In the genomic region with DNA sequence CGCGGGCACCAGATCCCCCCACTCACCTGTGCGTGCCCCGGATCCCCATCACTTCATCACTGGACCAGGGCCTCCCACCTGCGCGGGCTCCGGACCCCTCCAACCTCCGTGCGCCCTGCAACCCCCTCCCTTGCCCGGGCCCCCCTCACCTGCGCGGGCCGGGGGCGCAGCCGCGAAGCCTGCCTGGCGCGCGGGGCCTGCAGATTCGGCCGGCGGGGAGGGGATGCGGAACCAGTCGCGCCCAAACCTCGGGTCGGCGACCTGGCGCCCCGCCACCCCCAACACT, we compare ENCODE assay signal across 8 cellular contexts. TPM values are rescaled to one million over a fixed set of nuclear protein-coding genes. Genes with fewer than 3 reads are reported as not detected.
DNase-seq lines count a peak whose midpoint lies in the region; ATAC-seq lines count a peak whose summit lies in the region.

No MANE protein-coding gene starts in this region.

- peak overlapping the region; percentile 80 for H3K4me3 ChIP-seq in thymus (ENCODE audit: low read length)

- intact Hi-C loops in activated CD4-positive, alpha-beta T cell treated with anti-CD3 and anti-CD28 coated beads, Interleukin-2, amount 10 ng/mL, durations not matched to agents 24 days and 14 days (cut with micrococcal nuclease) = no loop called here
- intact Hi-C loops in left colon (cut with DNase I, micrococcal nuclease) = no loop called here

- H3K27me3 Mint-ChIP-seq in activated CD4-positive, alpha-beta T cell treated with anti-CD3 and anti-CD28 coated beads, Interleukin-2, amount 10 ng/mL, durations not matched to agents 24 days and 14 days = peaks cover 2% of the 10 kb centered on the region
- no peaks in the 10 kb centered on the region for H3K27me3 Mint-ChIP-seq in activated naive CD8-positive, alpha-beta T cell treated with anti-CD3 and anti-CD28 coated beads, Interleukin-2, amount 50 U/mL, for 24 hours

- H3K4me3 Mint-ChIP-seq in activated CD4-positive, alpha-beta T cell treated with anti-CD3 and anti-CD28 coated beads, Interleukin-2, amount 10 ng/mL, durations not matched to agents 24 days and 14 days = peak overlapping the region; percentile 85
- H3K4me3 Mint-ChIP-seq in activated naive CD8-positive, alpha-beta T cell treated with anti-CD3 and anti-CD28 coated beads, Interleukin-2, amount 50 U/mL, for 24 hours = peak overlapping the region; percentile 58

- H3K27me3 ChIP-seq in thymus (ENCODE audit: control insufficient read depth, insufficient read depth) = peaks cover 3% of the 10 kb centered on the region

- H3K27ac Mint-ChIP-seq in activated CD4-positive, alpha-beta T cell treated with anti-CD3 and anti-CD28 coated beads, Interleukin-2, amount 10 ng/mL, durations not matched to agents 24 days and 14 days = no peak overlapping the region
- H3K27ac Mint-ChIP-seq in activated naive CD8-positive, alpha-beta T cell treated with anti-CD3 and anti-CD28 coated beads, Interleukin-2, amount 50 U/mL, for 24 hours = no peak overlapping the region

- H3K36me3 ChIP-seq in thymus (ENCODE audit: control insufficient read depth, insufficient read depth) = peaks cover 16% of the 10 kb centered on the region

- no peak for DNase-seq in activated CD4-positive, alpha-beta T cell treated with anti-CD3 and anti-CD28 coated beads, Interleukin-2, amount 10 ng/mL, durations not matched to agents 24 days and 14 days
- no peak for DNase-seq in activated CD4-positive, alpha-beta T cell treated with anti-CD3 and anti-CD28 coated beads for 48 hours
- no peak for DNase-seq in activated naive CD8-positive, alpha-beta T cell treated with anti-CD3 and anti-CD28 coated beads, Interleukin-2, amount 50 U/mL, for 24 hours
- no peak for DNase-seq in left colon
- DNase-seq in mesenteric fat pad (ENCODE audit: low spot score) = no peak
- DNase-seq in middle frontal gyrus (ENCODE audit: extremely low spot score, low spot score) = no peak
- DNase-seq in NCI-H2107 treated with DMSO at 0.1 percent for 48 hours (lab: John Stamatoyannopoulos, UW; ENCODE audit: unreplicated experiment) = no peak

- H3K9me3 Mint-ChIP-seq in activated CD4-positive, alpha-beta T cell treated with anti-CD3 and anti-CD28 coated beads, Interleukin-2, amount 10 ng/mL, durations not matched to agents 24 days and 14 days = no peaks in the 10 kb centered on the region
- no peaks in the 10 kb centered on the region for H3K9me3 Mint-ChIP-seq in activated naive CD8-positive, alpha-beta T cell treated with anti-CD3 and anti-CD28 coated beads, Interleukin-2, amount 50 U/mL, for 24 hours

- no peaks in the 10 kb centered on the region for H3K9me3 ChIP-seq in thymus (ENCODE audit: control insufficient read depth)

- no peak for ATAC-seq in activated naive CD8-positive, alpha-beta T cell treated with anti-CD3 and anti-CD28 coated beads, Interleukin-2, amount 50 U/mL, for 24 hours
- ATAC-seq in left colon = peak; percentile 0

- WGBS in thymus = under 1% methylated on average over 30 of the region's 30 CpGs

- no peak overlapping the region for H3K27ac ChIP-seq in thymus (ENCODE audit: low read depth)

- H3K36me3 Mint-ChIP-seq in activated CD4-positive, alpha-beta T cell treated with anti-CD3 and anti-CD28 coated beads, Interleukin-2, amount 10 ng/mL, durations not matched to agents 24 days and 14 days (ENCODE audit: low read depth) = peaks cover 3% of the 10 kb centered on the region
- no peaks in the 10 kb centered on the region for H3K36me3 Mint-ChIP-seq in activated naive CD8-positive, alpha-beta T cell treated with anti-CD3 and anti-CD28 coated beads, Interleukin-2, amount 50 U/mL, for 24 hours (ENCODE audit: low read depth)

- peaks cover 12% of the 10 kb centered on the region for H3K4me1 Mint-ChIP-seq in activated CD4-positive, alpha-beta T cell treated with anti-CD3 and anti-CD28 coated beads, Interleukin-2, amount 10 ng/mL, durations not matched to agents 24 days and 14 days
- H3K4me1 Mint-ChIP-seq in activated naive CD8-positive, alpha-beta T cell treated with anti-CD3 and anti-CD28 coated beads, Interleukin-2, amount 50 U/mL, for 24 hours = peaks cover 15% of the 10 kb centered on the region

- peaks cover 10% of the 10 kb centered on the region for H3K4me1 ChIP-seq in thymus (ENCODE audit: control insufficient read depth, insufficient read depth, low read length)

RNA-seq across cellular contexts. Expression of gene CEP131, which starts 0.2 kb away (rescaled TPM):
- 15.6 and 18.0 TPM in 2 replicates for total RNA-seq in activated CD4-positive, alpha-beta T cell treated with anti-CD3 and anti-CD28 coated beads, Interleukin-2, amount 10 ng/mL, durations not matched to agents 24 days and 14 days
- total RNA-seq in left colon = 1 to 10 TPM; 4.7 to 9.5 TPM
- 13.3 TPM for polyA plus RNA-seq in thymus
- 3.4 TPM for total RNA-seq in mesenteric fat pad

RNA-seq across cellular contexts. Expression of gene TEPSIN, which starts 16.3 kb away (rescaled TPM):
- 36.4 and 40.0 TPM in 2 replicates for total RNA-seq in activated CD4-positive, alpha-beta T cell treated with anti-CD3 and anti-CD28 coated beads, Interleukin-2, amount 10 ng/mL, durations not matched to agents 24 days and 14 days
- 10 to 100 TPM; 34.3 to 34.6 TPM for total RNA-seq in left colon
- 85.3 TPM for polyA plus RNA-seq in thymus
- total RNA-seq in mesenteric fat pad = 23.1 TPM

RNA-seq across cellular contexts. Expression of gene NDUFAF8, which starts 16.6 kb away (rescaled TPM):
- total RNA-seq in activated CD4-positive, alpha-beta T cell treated with anti-CD3 and anti-CD28 coated beads, Interleukin-2, amount 10 ng/mL, durations not matched to agents 24 days and 14 days = 73.6 and 77.1 TPM in 2 replicates
- total RNA-seq in left colon = 10 to 100 TPM; 23.2 to 29.9 TPM
- 47.1 TPM for polyA plus RNA-seq in thymus
- total RNA-seq in mesenteric fat pad = 46.2 TPM

RNA-seq across cellular contexts. Expression of gene AATK, which starts 56.5 kb away (rescaled TPM):
- 0.42 and 0.78 TPM in 2 replicates for total RNA-seq in activated CD4-positive, alpha-beta T cell treated with anti-CD3 and anti-CD28 coated beads, Interleukin-2, amount 10 ng/mL, durations not matched to agents 24 days and 14 days
- total RNA-seq in left colon (10 to 100 TPM in 1 of 2 donors, 1 to 10 TPM in 1; 3.4 to 37.0 TPM), mesenteric fat pad (7.9 TPM)
- 1.9 TPM for polyA plus RNA-seq in thymus

RNA-seq across cellular contexts. Expression of gene PVALEF, which starts 57.3 kb away (rescaled TPM):
- total RNA-seq in activated CD4-positive, alpha-beta T cell treated with anti-CD3 and anti-CD28 coated beads, Interleukin-2, amount 10 ng/mL, durations not matched to agents 24 days and 14 days = not detected in 2 replicates
- total RNA-seq in left colon (not detected), mesenteric fat pad (not detected)
- 0.02 TPM for polyA plus RNA-seq in thymus
